Comparison of ENCODE assay signal across 8 cellular contexts in the genomic region with DNA sequence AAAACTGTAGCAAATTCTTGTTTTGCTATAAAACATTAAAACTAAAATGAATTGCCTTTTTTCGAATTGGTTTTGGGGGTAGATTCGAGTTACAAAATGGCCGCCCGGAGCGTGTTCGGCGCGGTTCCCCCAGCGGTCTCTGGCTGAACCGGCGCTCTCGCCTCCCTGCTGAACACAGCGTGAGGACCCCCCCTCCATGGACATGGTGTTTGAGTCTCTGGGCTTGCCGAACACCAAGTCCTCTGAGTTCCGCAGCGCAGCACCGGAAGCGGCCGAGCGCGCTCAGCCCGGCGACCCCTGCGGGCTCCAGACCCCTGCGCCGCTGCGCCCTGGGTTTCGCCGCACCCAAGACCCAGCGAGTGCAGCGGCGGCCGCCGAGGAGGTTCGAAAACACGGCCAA.
DNase-seq lines count a peak whose midpoint lies in the region; ATAC-seq, FAIRE-seq and TF ChIP-seq lines count a peak whose summit lies in the region.
"Not testable (repeated sequence)": the region's sequence is repeated elsewhere in the genome, so short reads cannot be mapped to it uniquely, and the experiment has no call there.

No MANE protein-coding gene starts in this region.

- not testable (repeated sequence) for H3K36me3 ChIP-seq in gastroesophageal sphincter; mesenchymal stem cell (ENCODE audit: control insufficient read depth in 1 of 2, insufficient read depth in 2 of 2, low read depth in 1 of 2, low read length in 2 of 2); vagina

- H3K14ac ChIP-seq in mesenchymal stem cell (ENCODE audit: low read length in 2 of 2), result not testable (repeated sequence)

- H3K4me1 ChIP-seq in gastroesophageal sphincter (peaks cover 0 to 31% (median 0%) of the 10 kb centered on the region in 3 donors), vagina (peaks cover 19% of the 10 kb centered on the region)
- not testable (repeated sequence) for H3K4me1 ChIP-seq in mesenchymal stem cell (ENCODE audit: control insufficient read depth, insufficient read depth, low read depth, low read length)

- H2AK5ac ChIP-seq in mesenchymal stem cell (ENCODE audit: low read length, severe bottlenecking), result not testable (repeated sequence)

- not testable (repeated sequence) for H2AFZ ChIP-seq in mesenchymal stem cell (ENCODE audit: low read depth, low read length)

- DNase-seq in GM12892 (ENCODE audit: insufficient read length); activated T-helper 2 cell treated with anti-CD3 and anti-CD28 coated beads, Interferon-gamma antibody, Interleukin-2, Interleukin-4, amounts not matched to agents 10 μg/mL and 5 μg/mL and 100 μg/mL, durations not matched to agents 14 hours and 24 hours and 36 hours (ENCODE audit: low spot score); MCF 10A (ENCODE audit: unreplicated experiment); mesenchymal stem cell; vagina (ENCODE audit: extremely low spot score in 2 of 2): not testable (repeated sequence)

- H3K4me2 ChIP-seq in mesenchymal stem cell (ENCODE audit: low read length, poor library complexity, severe bottlenecking), result not testable (repeated sequence)

- H3K79me1 ChIP-seq in mesenchymal stem cell (replicated peaks; ENCODE audit: low read length, poor library complexity, severe bottlenecking), result not testable (repeated sequence)

- peak overlapping the region; percentile 92 for H3K4me3 Mint-ChIP-seq in activated T-helper 2 cell treated with anti-CD3 and anti-CD28 coated beads, Interferon-gamma antibody, Interleukin-2, Interleukin-4, amounts not matched to agents 10 μg/mL and 5 μg/mL and 100 μg/mL, durations not matched to agents 14 hours and 24 hours and 36 hours (ENCODE audit: low read depth)
- H3K4me3 Mint-ChIP-seq in MCF 10A (ENCODE audit: unreplicated experiment), result not testable (repeated sequence)
- H3K4me3 Mint-ChIP-seq in stimulated activated memory B cell treated with anti-CD40 and anti-IgM and Interleukin-4, amounts not matched to agents 10 μg/mL and 1 μg/mL and 100 μg/mL, for 72 hours, result peak overlapping the region; percentile 21

- H3K27ac ChIP-seq in VCaP (peak overlapping the region; percentile 70), gastroesophageal sphincter (peak overlapping the region in 3 of 4 donors; percentile 81 to 87 (median 84)), vagina (peak overlapping the region; percentile 91)
- H3K27ac ChIP-seq in mesenchymal stem cell (ENCODE audit: low read length, poor library complexity, severe bottlenecking), result not testable (repeated sequence)

- peak overlapping the region; percentile 95 for H3K9ac ChIP-seq in mesenchymal stem cell (ENCODE audit: low read length)

- not testable (repeated sequence) for H3K18ac ChIP-seq in mesenchymal stem cell (ENCODE audit: low read depth in 1 of 2, low read length in 2 of 2)

- H3K4me1 Mint-ChIP-seq in activated T-helper 2 cell treated with anti-CD3 and anti-CD28 coated beads, Interferon-gamma antibody, Interleukin-2, Interleukin-4, amounts not matched to agents 10 μg/mL and 5 μg/mL and 100 μg/mL, durations not matched to agents 14 hours and 24 hours and 36 hours (ENCODE audit: low read depth), result peaks cover 46% of the 10 kb centered on the region
- peaks cover 26% of the 10 kb centered on the region for H3K4me1 Mint-ChIP-seq in MCF 10A (ENCODE audit: insufficient read depth, unreplicated experiment)
- H3K4me1 Mint-ChIP-seq in stimulated activated memory B cell treated with anti-CD40 and anti-IgM and Interleukin-4, amounts not matched to agents 10 μg/mL and 1 μg/mL and 100 μg/mL, for 72 hours, result peaks cover 28% of the 10 kb centered on the region

- not testable (repeated sequence) for TF ChIP-seq POLR2A in GM12892 (IDR thresholded peaks at IDR 0.05; ENCODE audit: low read depth, low read length); gastroesophageal sphincter (IDR thresholded peaks at IDR 0.05); vagina (IDR thresholded peaks at IDR 0.05)

- H4K8ac ChIP-seq in mesenchymal stem cell (ENCODE audit: low read length), result not testable (repeated sequence)

- not testable (repeated sequence) for TF ChIP-seq CTCF in VCaP (conservative IDR thresholded peaks at IDR 0.05); MCF 10A (IDR thresholded peaks at IDR 0.05; ENCODE audit: unreplicated experiment); gastroesophageal sphincter (IDR thresholded peaks at IDR 0.05); vagina (IDR thresholded peaks at IDR 0.05)

- not testable (repeated sequence) for H3K27me3 Mint-ChIP-seq in activated T-helper 2 cell treated with anti-CD3 and anti-CD28 coated beads, Interferon-gamma antibody, Interleukin-2, Interleukin-4, amounts not matched to agents 10 μg/mL and 5 μg/mL and 100 μg/mL, durations not matched to agents 14 hours and 24 hours and 36 hours (ENCODE audit: low read depth); MCF 10A (ENCODE audit: insufficient read depth, unreplicated experiment); stimulated activated memory B cell treated with anti-CD40 and anti-IgM and Interleukin-4, amounts not matched to agents 10 μg/mL and 1 μg/mL and 100 μg/mL, for 72 hours

- intact Hi-C loops in activated T-helper 2 cell treated with anti-CD3 and anti-CD28 coated beads, Interferon-gamma antibody, Interleukin-2, Interleukin-4, amounts not matched to agents 10 μg/mL and 5 μg/mL and 100 μg/mL, durations not matched to agents 14 hours and 24 hours and 36 hours (cut with micrococcal nuclease), result loop anchor here (2.0 to 5.0 kb wide), 5 partner anchors 21 to 779 kb away; no protein-coding TSS in a partner anchor
- intact Hi-C loops in MCF 10A (cut with micrococcal nuclease) (loop anchor here (5.0 kb wide), 1 partner anchor 33 kb away; no protein-coding TSS in a partner anchor), vagina (cut with DNase I) (loop anchor here (10.0 kb wide), 1 partner anchor 45 kb away; no protein-coding TSS in a partner anchor)

- not testable (repeated sequence) for BruUV-seq in MCF 10A (replicated peaks; lab: Mats Ljungman, UMichigan)

- not testable (repeated sequence) for H3K4ac ChIP-seq in mesenchymal stem cell (ENCODE audit: low read depth in 1 of 2, low read length in 2 of 2)

- POLR2A ChIA-PET in MCF 10A (lab: Yijun Ruan, JAX), result interaction anchor here (1.2 to 2.3 kb wide), 9 partner anchors 27 to 111 kb away, joined by 3 to 31 read pairs (median 4); no protein-coding TSS in a partner anchor

- H3K4me3 ChIP-seq in gastroesophageal sphincter (peak overlapping the region; percentile 36 to 50), mesenchymal stem cell (ENCODE audit: insufficient read depth in 1 of 2, low read depth in 1 of 2, low read length in 2 of 2) (peak overlapping the region in 1 of 2 experiments; percentile 79), vagina (peak overlapping the region in 1 of 2 donors; percentile 52)

- CTCF ChIA-PET in MCF 10A (lab: Yijun Ruan, JAX), result interaction anchor here (0.6 to 1.4 kb wide), 3 partner anchors 53 to 303 kb away, joined by 4 to 8 read pairs (median 5); no protein-coding TSS in a partner anchor

- not testable (repeated sequence) for H3K23ac ChIP-seq in mesenchymal stem cell (ENCODE audit: low read length in 2 of 2)

- not testable (repeated sequence) for H4K91ac ChIP-seq in mesenchymal stem cell (ENCODE audit: low read length)

- not testable (repeated sequence) for H2BK120ac ChIP-seq in mesenchymal stem cell (ENCODE audit: low read depth, low read length)

- H3K27ac Mint-ChIP-seq in activated T-helper 2 cell treated with anti-CD3 and anti-CD28 coated beads, Interferon-gamma antibody, Interleukin-2, Interleukin-4, amounts not matched to agents 10 μg/mL and 5 μg/mL and 100 μg/mL, durations not matched to agents 14 hours and 24 hours and 36 hours, result peak overlapping the region; percentile 100
- peak overlapping the region; percentile 92 for H3K27ac Mint-ChIP-seq in MCF 10A (ENCODE audit: low read depth, unreplicated experiment)
- H3K27ac Mint-ChIP-seq in stimulated activated memory B cell treated with anti-CD40 and anti-IgM and Interleukin-4, amounts not matched to agents 10 μg/mL and 1 μg/mL and 100 μg/mL, for 72 hours, result not testable (repeated sequence)

- H3K9me3 ChIP-seq in gastroesophageal sphincter; mesenchymal stem cell (ENCODE audit: control insufficient read depth, low read length); vagina: not testable (repeated sequence)

- not testable (repeated sequence) for ATAC-seq in gastroesophageal sphincter; stimulated activated memory B cell treated with anti-CD40 and anti-IgM and Interleukin-4, amounts not matched to agents 10 μg/mL and 1 μg/mL and 100 μg/mL, for 72 hours

- WGBS in gastroesophageal sphincter (ENCODE audit: low coverage in 1 of 2), 2 donors, result 42 to 87% methylated on average over 13 to 14 of the region's 36 CpGs
- 99% methylated on average over 36 of the region's 36 CpGs for WGBS in mesenchymal stem cell

- H2BK5ac ChIP-seq in mesenchymal stem cell (ENCODE audit: low read depth, low read length, poor library complexity, severe bottlenecking), result not testable (repeated sequence)

- not testable (repeated sequence) for H3K9me3 Mint-ChIP-seq in activated T-helper 2 cell treated with anti-CD3 and anti-CD28 coated beads, Interferon-gamma antibody, Interleukin-2, Interleukin-4, amounts not matched to agents 10 μg/mL and 5 μg/mL and 100 μg/mL, durations not matched to agents 14 hours and 24 hours and 36 hours; MCF 10A (ENCODE audit: unreplicated experiment); stimulated activated memory B cell treated with anti-CD40 and anti-IgM and Interleukin-4, amounts not matched to agents 10 μg/mL and 1 μg/mL and 100 μg/mL, for 72 hours

- peak; percentile 30 for FAIRE-seq in GM12892 (lab: Jason Lieb, UNC)

- not testable (repeated sequence) for H2BK15ac ChIP-seq in mesenchymal stem cell (ENCODE audit: low read depth, poor library complexity, severe bottlenecking)

- TF ChIP-seq EP300 in gastroesophageal sphincter (IDR thresholded peaks at IDR 0.05), result not testable (repeated sequence)

- H2BK12ac ChIP-seq in mesenchymal stem cell (ENCODE audit: low read length in 2 of 2), result not testable (repeated sequence)

- peaks cover 73% of the 10 kb centered on the region for H3K36me3 Mint-ChIP-seq in activated T-helper 2 cell treated with anti-CD3 and anti-CD28 coated beads, Interferon-gamma antibody, Interleukin-2, Interleukin-4, amounts not matched to agents 10 μg/mL and 5 μg/mL and 100 μg/mL, durations not matched to agents 14 hours and 24 hours and 36 hours (ENCODE audit: low read depth)
- H3K36me3 Mint-ChIP-seq in MCF 10A (ENCODE audit: insufficient read depth, unreplicated experiment); stimulated activated memory B cell treated with anti-CD40 and anti-IgM and Interleukin-4, amounts not matched to agents 10 μg/mL and 1 μg/mL and 100 μg/mL, for 72 hours: not testable (repeated sequence)

- not testable (repeated sequence) for H3K27me3 ChIP-seq in gastroesophageal sphincter; mesenchymal stem cell (ENCODE audit: control insufficient read depth in 1 of 2, insufficient read depth in 1 of 2, low read length in 2 of 2); vagina
